Comparison of ENCODE assay signal across 8 cellular contexts in genomic region chr10:110502851-110503301, GRCh38. TPM values are rescaled to one million over a fixed set of nuclear protein-coding genes. Genes with fewer than 3 reads are reported as not detected.
A peak's percentile ranks its signal among the peaks of the same experiment; 100 is the strongest.
DNase-seq lines count a peak whose midpoint lies in the region; ATAC-seq and TF ChIP-seq lines count a peak whose summit lies in the region.

No MANE protein-coding gene starts in this region.

- H3K27me3 ChIP-seq in ACC112 (ENCODE audit: insufficient read depth, low read length) (no peaks in the 10 kb centered on the region), brain microvascular endothelial cell (replicated peaks) (no peaks in the 10 kb centered on the region), lung (ENCODE audit: control insufficient read depth, insufficient read depth) (no peaks in the 10 kb centered on the region), vagina (no peaks in the 10 kb centered on the region)

- TF ChIP-seq POLR2A in vagina (IDR thresholded peaks at IDR 0.05) = no peak

- H2AFZ ChIP-seq in ACC112 (ENCODE audit: low read length, unreplicated experiment) = no peak overlapping the region

- H3K4me3 ChIP-seq in ACC112 (ENCODE audit: low read depth, low read length) (peak overlapping the region; percentile 97), brain microvascular endothelial cell (ENCODE audit: low read depth, low read length) (no peak overlapping the region), lung (no peak overlapping the region), vagina (no peak overlapping the region)

- WGBS in lung, 2 donors = 6 to 10% methylated on average over 3 of the region's 3 CpGs

- intact Hi-C loops in vagina (cut with DNase I) = loop anchor here (10.0 kb wide), 1 partner anchor 188 kb away; no protein-coding TSS in a partner anchor

- in situ Hi-C loops in brain microvascular endothelial cell (cut with HindIII; ENCODE audit: low pct_ligation_motif_present, low sequenced_read_pairs) = no loop called here

- ATAC-seq in GM18511 (IDR thresholded peaks at IDR 0.05; ENCODE audit: unreplicated experiment) (peak; percentile 37), HG02938 (IDR thresholded peaks at IDR 0.05; ENCODE audit: unreplicated experiment) (peak; percentile 39), lung (ENCODE audit: insufficient read depth, low FRiP score) (no peak)

- H3K27ac ChIP-seq in ACC112 (ENCODE audit: low read depth, low read length) = peak overlapping the region; percentile 85
- H3K27ac ChIP-seq in brain microvascular endothelial cell = peak overlapping the region; percentile 9
- H3K27ac ChIP-seq in lung (ENCODE audit: low read depth in 1 of 2, low read length in 1 of 2) = peak overlapping the region; percentile 66 to 78
- peak overlapping the region; percentile 68 for H3K27ac ChIP-seq in vagina

- peaks cover 97% of the 10 kb centered on the region for H3K79me2 ChIP-seq in ACC112 (ENCODE audit: control insufficient read depth, insufficient read depth, low read length, unreplicated experiment)

- DNase-seq in NOMO-1 (lab: John Stamatoyannopoulos, UW; ENCODE audit: unreplicated experiment in 2 of 2) = peak; percentile 75 to 94
- DNase-seq in brain microvascular endothelial cell = no peak
- DNase-seq in lung (ENCODE audit: low spot score) = peak; percentile 52
- DNase-seq in vagina (ENCODE audit: extremely low spot score in 2 of 2) = no peak
- DNase-seq in NCI-H526 treated with DMSO at 0.1 percent for 48 hours (lab: John Stamatoyannopoulos, UW) = no peak

- H3K4me1 ChIP-seq in ACC112 (ENCODE audit: control insufficient read depth, insufficient read depth, low read length, unreplicated experiment) = peaks cover 42% of the 10 kb centered on the region
- peaks cover 28 to 54% of the 10 kb centered on the region in 2 donors for H3K4me1 ChIP-seq in lung (ENCODE audit: control insufficient read depth in 2 of 2, insufficient read depth in 2 of 2, low read length in 2 of 2)
- H3K4me1 ChIP-seq in vagina = peaks cover 56% of the 10 kb centered on the region

- TF ChIP-seq CTCF in brain microvascular endothelial cell (IDR thresholded peaks at IDR 0.05; ENCODE audit: low read depth, low read length, missing control alignments) (no peak), lung (IDR thresholded peaks at IDR 0.05; ENCODE audit: control extremely low read depth, extremely low read depth) (no peak), vagina (IDR thresholded peaks at IDR 0.05) (no peak)

- H3K9me3 ChIP-seq in lung (ENCODE audit: control insufficient read depth in 2 of 2, insufficient read depth in 1 of 2, low read length in 1 of 2) = no peaks in the 10 kb centered on the region
- no peaks in the 10 kb centered on the region for H3K9me3 ChIP-seq in vagina

- H3K36me3 ChIP-seq in ACC112 (ENCODE audit: insufficient read depth, low read length) (peaks cover 56% of the 10 kb centered on the region), brain microvascular endothelial cell (replicated peaks) (peaks cover 49% of the 10 kb centered on the region), lung (ENCODE audit: control insufficient read depth in 2 of 2, insufficient read depth in 2 of 2, low read length in 2 of 2) (peaks cover 5 to 7% of the 10 kb centered on the region in 2 donors), vagina (no peaks in the 10 kb centered on the region)

RNA-seq across cellular contexts. Expression of gene DUSP5, which starts 5.2 kb away (rescaled TPM):
- total RNA-seq in lung = 10 to 100 TPM; 10.3 to 13.5 TPM
- polyA plus RNA-seq in lung = 10 to 100 TPM; 12.3 to 16.4 TPM
- 75.1 TPM for total RNA-seq in vagina

Comparison
In these comparisons a context has a peak if more than half of its experiments do, and no peak if none do; other contexts are left out.
1. H3K27ac ChIP-seq: peak in every context shown above with its lines; median percentile 85 in ACC112; 72 in lung; 68 in vagina; 9 in brain microvascular endothelial cell.
2. DNase-seq: peak in NOMO-1 (2 of 2) and lung (single experiment); none in brain microvascular endothelial cell (single experiment), vagina (0 of 2) and NCI-H526 treated with DMSO at 0.1 percent for 48 hours (single experiment).